Comparison of ENCODE assay signal across 1 cellular context in genomic region chr15:101438482-101439284, GRCh38.
A peak's percentile ranks its signal among the peaks of the same experiment; 100 is the strongest.
TF ChIP-seq lines count a peak whose summit lies in the region.

No MANE protein-coding gene starts in this region.

TF ChIP-seq in HepG2, 621 proteins besides CTCF, POLR2A, EP300 and RAD21 (continued from another document and continues in another):
- peak; percentile 31; the same call in 1 of the 2 replicates for TF ChIP-seq GMEB1 (CRISPR knock-in tag; IDR thresholded peaks at IDR 0.05; ENCODE audit: borderline replicate concordance)
- TF ChIP-seq PLRG1 (conservative IDR thresholded peaks at IDR 0.05) = no peak
- TF ChIP-seq RBFOX2 (IDR thresholded peaks at IDR 0.05; ENCODE audit: low read depth, low read length) = peak; percentile 56; the same call in 1 of the 2 replicates
- peak; percentile 83; the same call in 1 of the 2 replicates for TF ChIP-seq NR1H2 (CRISPR knock-in tag; IDR thresholded peaks at IDR 0.05; ENCODE audit: borderline replicate concordance, low read depth)
- peak; percentile 77 for TF ChIP-seq TEAD3 (CRISPR knock-in tag; optimal IDR thresholded peaks at IDR 0.05; ENCODE audit: borderline replicate concordance)
- peak; percentile 48; the same call in 1 of the 2 replicates for TF ChIP-seq CEBPB (IDR thresholded peaks at IDR 0.05; ENCODE audit: borderline replicate concordance, low read depth, low read length)
- peak; percentile 85 for TF ChIP-seq TCF7 (IDR thresholded peaks at IDR 0.05; ENCODE audit: low read depth)
- TF ChIP-seq POLR2G (IDR thresholded peaks at IDR 0.05; ENCODE audit: low read depth, low read length) = peak; percentile 74
- peak; percentile 72; the same call in 1 of the 2 replicates for TF ChIP-seq KDM1A (CRISPR knock-in tag; IDR thresholded peaks at IDR 0.05)
- TF ChIP-seq ZNF331 (CRISPR knock-in tag; IDR thresholded peaks at IDR 0.05) = peak; percentile 33; the same call in 1 of the 2 replicates
- TF ChIP-seq ERF (CRISPR knock-in tag; IDR thresholded peaks at IDR 0.05) = no peak; the same call in 1 of the 2 replicates
- TF ChIP-seq ZNF550 (CRISPR knock-in tag; IDR thresholded peaks at IDR 0.05; ENCODE audit: borderline replicate concordance) = no peak
- 0 out of 2 replicates have a peak, but pooled peaks have one; percentile 43 for TF ChIP-seq ZNF589 (CRISPR knock-in tag; conservative IDR thresholded peaks at IDR 0.05)
- TF ChIP-seq MTA1 (CRISPR knock-in tag; IDR thresholded peaks at IDR 0.05; ENCODE audit: borderline replicate concordance) = peak; percentile 70; the same call in 1 of the 2 replicates
- TF ChIP-seq FOSL2 (CRISPR knock-in tag; IDR thresholded peaks at IDR 0.05) = peak; percentile 75
- no peak for TF ChIP-seq MXD1 (CRISPR knock-in tag; IDR thresholded peaks at IDR 0.05)
- no peak for TF ChIP-seq ZBTB42 (CRISPR knock-in tag; IDR thresholded peaks at IDR 0.05)
- peak; percentile 38; the same call in 1 of the 2 replicates for TF ChIP-seq FOXK1 (CRISPR knock-in tag; IDR thresholded peaks at IDR 0.05; ENCODE audit: borderline replicate concordance, low read depth)
- 0 out of 2 replicates have a peak, but pooled peaks have one; percentile 29 for TF ChIP-seq CBFB (CRISPR knock-in tag; IDR thresholded peaks at IDR 0.05)
- TF ChIP-seq ZNF274 (CRISPR knock-in tag; IDR thresholded peaks at IDR 0.05) = no peak; the same call in 1 of the 2 replicates
- peak; percentile 92 for TF ChIP-seq GATAD2A (CRISPR knock-in tag; IDR thresholded peaks at IDR 0.05)
- TF ChIP-seq SP1 (IDR thresholded peaks at IDR 0.05) = no peak
- TF ChIP-seq SP1 (CRISPR knock-in tag; IDR thresholded peaks at IDR 0.05) = no peak
- TF ChIP-seq ZNF597 (CRISPR knock-in tag; IDR thresholded peaks at IDR 0.05) = no peak
- TF ChIP-seq SOX13 (IDR thresholded peaks at IDR 0.05) = peak; percentile 81; the same call in 1 of the 2 replicates
- TF ChIP-seq SOX13 (CRISPR knock-in tag; conservative IDR thresholded peaks at IDR 0.05 in 1 of 2, IDR thresholded peaks at IDR 0.05 in 1 of 2) = peak; percentile 10 to 93; a peak in 2 of 4 replicates
- TF ChIP-seq ZBTB10 (CRISPR knock-in tag; IDR thresholded peaks at IDR 0.05; ENCODE audit: borderline replicate concordance) = 0 out of 2 replicates have a peak, but pooled peaks have one; percentile 36
- TF ChIP-seq IKZF4 (CRISPR knock-in tag; IDR thresholded peaks at IDR 0.05; ENCODE audit: borderline replicate concordance, low read depth, not compliant biosample characterization) = peak; percentile 13
- TF ChIP-seq ATF3 (CRISPR knock-in tag; IDR thresholded peaks at IDR 0.05) = peak; percentile 68; the same call in 1 of the 2 replicates
- TF ChIP-seq ZNF646 (CRISPR knock-in tag; IDR thresholded peaks at IDR 0.05) = no peak
- TF ChIP-seq ZNF280B (CRISPR knock-in tag; IDR thresholded peaks at IDR 0.05; ENCODE audit: borderline replicate concordance) = 0 out of 2 replicates have a peak, but pooled peaks have one; percentile 18
- peak; percentile 83; the same call in 1 of the 2 replicates for TF ChIP-seq ZNF503 (CRISPR knock-in tag; IDR thresholded peaks at IDR 0.05)
- peak; percentile 38; the same call in 1 of the 2 replicates for TF ChIP-seq THAP11 (CRISPR knock-in tag; IDR thresholded peaks at IDR 0.05)
